Comparison of ENCODE assay signal across 24 cellular contexts in genomic region chr1:46205794-46206193, GRCh38. TPM values are rescaled to one million over a fixed set of nuclear protein-coding genes. Genes with fewer than 3 reads are reported as not detected.
DNase-seq lines count a peak whose midpoint lies in the region; ATAC-seq and TF ChIP-seq lines count a peak whose summit lies in the region.
"Had no signal": no experiment of that assay in that cellular context is flagged by ENCODE, and none has a peak within 500 bp of the region (broad histone marks: within the 10 kb centered on the region; RNA-seq: fewer than 3 reads in every experiment).

No MANE protein-coding gene starts in this region.

- no peak for TF ChIP-seq POLR2A in vagina (IDR thresholded peaks at IDR 0.05)

- TF ChIP-seq CTCF in SK-N-SH (IDR thresholded peaks at IDR 0.05) = no peak
- TF ChIP-seq CTCF in neural crest cell (conservative IDR thresholded peaks at IDR 0.05) = no peak
- TF ChIP-seq CTCF in vagina (IDR thresholded peaks at IDR 0.05) = no peak

- H3K9me2 ChIP-seq in SK-N-SH = no peaks in the 10 kb centered on the region

- no peaks in the 10 kb centered on the region for H3K36me3 Mint-ChIP-seq in neural crest cell (ENCODE audit: low read depth)
- H3K36me3 Mint-ChIP-seq: activated naive CD8-positive, alpha-beta T cell had no signal

- no peak overlapping the region for H3K27ac ChIP-seq in SK-N-SH (ENCODE audit: low read depth in 2 of 2, low read length in 1 of 2)
- H3K27ac ChIP-seq in vagina = peak overlapping the region; percentile 94
- H3K27ac ChIP-seq: BLaER1 treated with 17β-estradiol and CSF1 and Interleukin-3, amounts not matched to agents 10 nM and 100 nM; HL-60; lower lobe of right lung; prostate gland had no signal

- no peaks in the 10 kb centered on the region for H3K9me3 Mint-ChIP-seq in neural crest cell
- H3K9me3 Mint-ChIP-seq: effector memory CD8-positive, alpha-beta T cell; naive thymus-derived CD4-positive, alpha-beta T cell had no signal

- ATAC-seq in SK-N-SH treated with all-trans-retinoic acid at 6 μM for 48 hours = no peak
- ATAC-seq: effector memory CD8-positive, alpha-beta T cell; lower lobe of right lung; naive thymus-derived CD4-positive, alpha-beta T cell; PC-3 had no signal

- H3K79me2 ChIP-seq in SK-N-SH (ENCODE audit: insufficient read depth) = no peaks in the 10 kb centered on the region

- H3K4me2 ChIP-seq in SK-N-SH = peak overlapping the region; percentile 99; the same call in 1 of the 2 replicates

- no peak for TF ChIP-seq EP300 in SK-N-SH (IDR thresholded peaks at IDR 0.05; ENCODE audit: borderline replicate concordance in 1 of 2, low read depth in 1 of 2, low read length in 1 of 2)

- no peaks in the 10 kb centered on the region for H3K27me3 ChIP-seq in SK-N-SH (ENCODE audit: insufficient read depth)
- no peaks in the 10 kb centered on the region for H3K27me3 ChIP-seq in vagina

- no peak overlapping the region for H3K9ac ChIP-seq in SK-N-SH
- H3K9ac ChIP-seq: BLaER1 treated with 17β-estradiol and CSF1 and Interleukin-3, amounts not matched to agents 10 nM and 100 nM had no signal

- no peaks in the 10 kb centered on the region for H3K9me3 ChIP-seq in SK-N-SH
- no peaks in the 10 kb centered on the region for H3K9me3 ChIP-seq in vagina
- H3K9me3 ChIP-seq: BLaER1 treated with 17β-estradiol and CSF1 and Interleukin-3, amounts not matched to agents 10 nM and 100 nM; lower lobe of right lung; prostate gland had no signal

- H3K27ac Mint-ChIP-seq in neural crest cell (ENCODE audit: unreplicated experiment) = peak overlapping the region; percentile 93
- H3K27ac Mint-ChIP-seq: activated naive CD8-positive, alpha-beta T cell had no signal

- peaks cover 4 to 13% of the 10 kb centered on the region in 2 experiments; a peak in 1 of 4 replicates for H3K4me1 ChIP-seq in SK-N-SH (ENCODE audit: control insufficient read depth in 1 of 2, insufficient read depth in 2 of 2, low read depth in 1 of 2, low read length in 1 of 2)
- H3K4me1 ChIP-seq in vagina = peaks cover 39% of the 10 kb centered on the region
- H3K4me1 ChIP-seq: prostate gland had no signal

- CTCF ChIA-PET in SK-N-SH (lab: Yijun Ruan, JAX) = interaction anchor here (1.5 to 6.8 kb wide), 2 partner anchors 16 to 18 kb away, joined by 3 to 29 read pairs; no protein-coding TSS in a partner anchor

- peaks cover 45% of the 10 kb centered on the region for H3K4me1 Mint-ChIP-seq in neural crest cell

- no peak overlapping the region for H3K4me3 ChIP-seq in SK-N-SH (ENCODE audit: low read depth in 2 of 2, low read length in 1 of 2)
- H3K4me3 ChIP-seq in vagina = no peak overlapping the region
- H3K4me3 ChIP-seq: BLaER1 treated with 17β-estradiol and CSF1 and Interleukin-3, amounts not matched to agents 10 nM and 100 nM; lower lobe of right lung; prostate gland had no signal

- 78% methylated on average over 3 of the region's 3 CpGs for WGBS in SK-N-SH (ENCODE audit: low lambda C conversion rate)

- H3F3A ChIP-seq in SK-N-SH (replicated peaks; ENCODE audit: insufficient read depth) = no peaks in the 10 kb centered on the region

- H3K36me3 ChIP-seq in SK-N-SH (replicated peaks in 1 of 2; ENCODE audit: control insufficient read depth in 1 of 2, insufficient read depth in 2 of 2, low read length in 1 of 2) (no peaks in the 10 kb centered on the region), vagina (no peaks in the 10 kb centered on the region)
- H3K36me3 ChIP-seq: BLaER1 treated with 17β-estradiol and CSF1 and Interleukin-3, amounts not matched to agents 10 nM and 100 nM; lower lobe of right lung; prostate gland had no signal

- H3K4me3 Mint-ChIP-seq in neural crest cell = peak overlapping the region; percentile 93
- H3K4me3 Mint-ChIP-seq: activated naive CD8-positive, alpha-beta T cell; effector memory CD8-positive, alpha-beta T cell; naive thymus-derived CD4-positive, alpha-beta T cell had no signal

- peak; percentile 13 for DNase-seq in SK-N-SH
- peak; percentile 81 for DNase-seq in foreskin melanocyte
- DNase-seq in neural crest cell (ENCODE audit: low read depth, low spot score) = peak; percentile 22
- no peak for DNase-seq in vagina (ENCODE audit: extremely low spot score in 2 of 2)
- no peak for DNase-seq in NCI-H2081 treated with DMSO at 0.1 percent for 48 hours (lab: John Stamatoyannopoulos, UW)
- no peak for DNase-seq in SIG-M5 treated with dmso at 0.1 percent for 504 hours (lab: John Stamatoyannopoulos, UW; ENCODE audit: unreplicated experiment)
- DNase-seq in DMS114 treated with DMSO at 0.1 percent for 48 hours (lab: John Stamatoyannopoulos, UW; ENCODE audit: unreplicated experiment) = no peak
- DNase-seq: 8988T; activated T-cell treated with anti-CD3 and anti-CD28 coated beads, Interleukin-2, amount 50 U/mL, for 1 hour; central memory CD4-positive, alpha-beta T cell; DMS53; effector memory CD8-positive, alpha-beta T cell; lower lobe of right lung; naive thymus-derived CD4-positive, alpha-beta T cell; NCI-H2171; PC-3; SW 1271 had no signal

- H2AFZ ChIP-seq in SK-N-SH (ENCODE audit: low read depth) = no peak overlapping the region

- intact Hi-C loops in vagina (cut with DNase I) = no loop called here

- POLR2A ChIA-PET in SK-N-SH (lab: Yijun Ruan, JAX) = no interaction called here

- TF ChIP-seq RAD21 in SK-N-SH (IDR thresholded peaks at IDR 0.05; ENCODE audit: low read length) = no peak

- H4K20me1 ChIP-seq in SK-N-SH (ENCODE audit: insufficient read depth) = no peaks in the 10 kb centered on the region
- H4K20me1 ChIP-seq: BLaER1 treated with 17β-estradiol and CSF1 and Interleukin-3, amounts not matched to agents 10 nM and 100 nM had no signal

- no peaks in the 10 kb centered on the region for H3K27me3 Mint-ChIP-seq in neural crest cell (ENCODE audit: low read depth)
- H3K27me3 Mint-ChIP-seq: activated naive CD8-positive, alpha-beta T cell had no signal

TF ChIP-seq in SK-N-SH, 30 proteins besides CTCF, POLR2A, EP300 and RAD21 (continues in another document):
- TF ChIP-seq RFX5 (IDR thresholded peaks at IDR 0.05; ENCODE audit: low read length) = no peak
- TF ChIP-seq FOXM1 (IDR thresholded peaks at IDR 0.05; ENCODE audit: low read depth) = no peak
- TF ChIP-seq ELF1 (IDR thresholded peaks at IDR 0.05) = no peak
- no peak for TF ChIP-seq POLR2AphosphoS5 (IDR thresholded peaks at IDR 0.05; ENCODE audit: low read depth, low read length)
- no peak for TF ChIP-seq CHD2 (IDR thresholded peaks at IDR 0.05; ENCODE audit: low read length, partially characterized antibody)
- TF ChIP-seq YY1 (IDR thresholded peaks at IDR 0.05; ENCODE audit: low read depth) = no peak
- no peak for TF ChIP-seq RXRA (IDR thresholded peaks at IDR 0.05; ENCODE audit: borderline replicate concordance, low read depth)
- TF ChIP-seq TEAD4 (IDR thresholded peaks at IDR 0.05; ENCODE audit: borderline replicate concordance, insufficient read depth) = no peak

TF ChIP-seq in SK-N-SH treated with all-trans-retinoic acid at 6 μM for 48 hours, 23 proteins besides CTCF, POLR2A, EP300 and RAD21 (continues in another document):
- no peak for TF ChIP-seq PPARA (CRISPR knock-in tag; IDR thresholded peaks at IDR 0.05; ENCODE audit: borderline replicate concordance)
- TF ChIP-seq GLIS3 (CRISPR knock-in tag; IDR thresholded peaks at IDR 0.05) = no peak
- no peak for TF ChIP-seq POU6F1 (CRISPR knock-in tag; IDR thresholded peaks at IDR 0.05; ENCODE audit: borderline replicate concordance, low read depth)
- no peak for TF ChIP-seq TOX (CRISPR knock-in tag; IDR thresholded peaks at IDR 0.05; ENCODE audit: borderline replicate concordance)
- TF ChIP-seq ZFP3 (CRISPR knock-in tag; IDR thresholded peaks at IDR 0.05) = no peak
- TF ChIP-seq OSR1 (CRISPR knock-in tag; IDR thresholded peaks at IDR 0.05) = no peak
- no peak for TF ChIP-seq RARB (CRISPR knock-in tag; IDR thresholded peaks at IDR 0.05)
- no peak for TF ChIP-seq ZNF565 (CRISPR knock-in tag; conservative IDR thresholded peaks at IDR 0.05; ENCODE audit: low read depth)
- TF ChIP-seq CSDC2 (CRISPR knock-in tag; IDR thresholded peaks at IDR 0.05) = no peak

RNA-seq across cellular contexts. Expression of gene LURAP1, which starts 2.7 kb away (rescaled TPM):
- 4.6 and 5.1 TPM in 2 replicates for polyA plus RNA-seq in SK-N-SH (2012; rRNA removed)
- polyA plus RNA-seq in SK-N-SH (2012; cell fraction: cytosol; rRNA removed) = 2.4 and 2.9 TPM in 2 replicates
- 7.8 and 9.1 TPM in 2 replicates for polyA plus RNA-seq in SK-N-SH (2012; cell fraction: nucleus; rRNA removed)
- total RNA-seq in neural crest cell = 6.0 and 6.2 TPM in 2 replicates
- total RNA-seq in vagina = 14.0 TPM
- polyA plus RNA-seq: naive thymus-derived CD4-positive, alpha-beta T cell had no signal

RNA-seq across cellular contexts. Expression of gene POMGNT1, which starts 7.6 kb away (rescaled TPM):
- polyA plus RNA-seq in SK-N-SH (2012; rRNA removed) = 165 and 198 TPM in 2 replicates
- polyA plus RNA-seq in SK-N-SH (2012; cell fraction: cytosol; rRNA removed) = 92.0 and 140 TPM in 2 replicates
- 333 and 360 TPM in 2 replicates for polyA plus RNA-seq in SK-N-SH (2012; cell fraction: nucleus; rRNA removed)
- total RNA-seq in neural crest cell (80.4 and 86.7 TPM in 2 replicates), vagina (28.5 TPM)

RNA-seq across cellular contexts. Expression of gene P3R3URF, which starts 29.5 kb away (rescaled TPM):
- polyA plus RNA-seq in SK-N-SH (2012; rRNA removed) = not detected in 2 replicates
- polyA plus RNA-seq in SK-N-SH (2012; cell fraction: cytosol; rRNA removed) = not detected in 2 replicates
- not detected in 2 replicates for polyA plus RNA-seq in SK-N-SH (2012; cell fraction: nucleus; rRNA removed)
- not detected in 2 replicates for total RNA-seq in neural crest cell
- total RNA-seq in vagina = not detected
- total RNA-seq: fibroblast of villous mesenchyme; lower lobe of right lung; naive thymus-derived CD4-positive, alpha-beta T cell; PC-3; prostate gland; subcutaneous adipose tissue had no signal
- polyA plus RNA-seq: naive thymus-derived CD4-positive, alpha-beta T cell had no signal

RNA-seq across cellular contexts. Expression of gene TSPAN1, which starts 30.9 kb away (rescaled TPM):
- 12.2 and 13.9 TPM in 2 replicates for polyA plus RNA-seq in SK-N-SH (2012; rRNA removed)
- polyA plus RNA-seq in SK-N-SH (2012; cell fraction: cytosol; rRNA removed) = 9.8 and 13.5 TPM in 2 replicates
- polyA plus RNA-seq in SK-N-SH (2012; cell fraction: nucleus; rRNA removed) = 10.2 and 14.0 TPM in 2 replicates
- total RNA-seq in neural crest cell (not detected in 2 replicates), vagina (3.9 TPM)
- total RNA-seq: naive thymus-derived CD4-positive, alpha-beta T cell had no signal
- polyA plus RNA-seq: naive thymus-derived CD4-positive, alpha-beta T cell had no signal

RNA-seq across cellular contexts. Expression of gene RAD54L, which starts 41.8 kb away (rescaled TPM):
- polyA plus RNA-seq in SK-N-SH (2012; rRNA removed) = 11.5 and 13.4 TPM in 2 replicates
- polyA plus RNA-seq in SK-N-SH (2012; cell fraction: cytosol; rRNA removed) = 5.6 and 8.1 TPM in 2 replicates
- polyA plus RNA-seq in SK-N-SH (2012; cell fraction: nucleus; rRNA removed) = 37.1 and 49.5 TPM in 2 replicates
- total RNA-seq in neural crest cell (54.2 and 55.8 TPM in 2 replicates), vagina (8.1 TPM)

Comparison
In these comparisons a context has a peak if more than half of its experiments do, and no peak if none do; other contexts are left out.
1. DNase-seq: peak in SK-N-SH (single experiment), foreskin melanocyte (single experiment) and neural crest cell (single experiment); none in vagina (0 of 2), NCI-H2081 treated with DMSO at 0.1 percent for 48 hours (single experiment), SIG-M5 treated with dmso at 0.1 percent for 504 hours (single experiment) and DMS114 treated with DMSO at 0.1 percent for 48 hours (single experiment).